ENCODE assay signal across 16 cellular contexts in the genomic region with DNA sequence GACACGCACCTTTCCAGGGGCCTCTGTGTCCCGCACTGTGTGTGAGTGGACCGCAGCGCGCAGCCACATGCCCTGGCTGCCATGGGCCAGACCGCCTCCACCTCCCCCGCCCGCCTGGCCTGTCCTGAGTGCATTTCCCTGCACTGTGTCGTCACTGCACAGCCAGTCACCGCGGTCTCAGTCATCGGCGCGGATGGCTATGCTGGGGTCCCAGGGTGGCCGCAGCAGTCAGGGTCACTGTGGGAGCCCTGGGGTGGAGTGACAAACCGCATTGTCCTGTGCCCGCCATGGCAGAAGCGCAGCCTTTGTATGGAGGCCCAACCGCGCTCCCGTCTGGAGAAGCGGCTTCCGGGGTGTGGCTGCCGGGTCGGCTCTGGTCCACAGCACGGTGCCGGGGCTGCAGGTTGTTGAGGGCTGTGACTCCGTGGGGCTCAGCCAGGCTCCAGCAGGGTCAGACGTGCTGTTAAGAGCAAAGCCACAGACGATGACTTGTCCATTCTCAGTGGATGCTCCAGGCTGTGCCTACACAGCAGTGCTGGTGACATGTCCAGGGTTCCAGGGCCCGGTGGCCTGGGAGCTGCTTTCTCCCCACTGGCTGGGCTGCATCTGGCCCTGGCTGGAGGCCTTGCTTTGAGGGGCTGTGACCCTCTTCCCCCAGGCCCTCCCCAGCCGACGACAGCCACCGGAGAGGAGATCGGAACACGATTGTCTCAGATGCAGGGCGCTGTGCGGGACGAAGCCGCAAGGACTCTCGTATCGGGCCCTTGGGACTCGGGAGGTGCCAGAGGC. TPM values are rescaled to one million over a fixed set of nuclear protein-coding genes. Genes with fewer than 3 reads are reported as not detected.
DNase-seq lines count a peak whose midpoint lies in the region; ATAC-seq, FAIRE-seq and TF ChIP-seq lines count a peak whose summit lies in the region.
"Had no signal": no experiment of that assay in that cellular context is flagged by ENCODE, and none has a peak within 500 bp of the region (broad histone marks: within the 10 kb centered on the region; RNA-seq: fewer than 3 reads in every experiment).

No MANE protein-coding gene starts in this region.

- ATAC-seq in activated CD8-positive, alpha-beta memory T cell treated with anti-CD3 and anti-CD28 coated beads, Interleukin-2, amount 10 ng/mL, durations not matched to agents 7 days and 5 days: peak; percentile 24
- ATAC-seq in RWPE2 (ENCODE audit: low read depth): no peak
- no peak for ATAC-seq in HG03469 (IDR thresholded peaks at IDR 0.05; ENCODE audit: unreplicated experiment)
- ATAC-seq: GM12878 had no signal

- H3K4me1 ChIP-seq in RWPE2 (ENCODE audit: insufficient read depth, poor library complexity, severe bottlenecking) (no peaks in the 10 kb centered on the region), kidney (ENCODE audit: control insufficient read depth in 1 of 2, insufficient read depth in 1 of 2, low read depth in 1 of 2, low read length in 2 of 2) (no peaks in the 10 kb centered on the region), testis (peaks cover 32% of the 10 kb centered on the region)

- H3K27ac Mint-ChIP-seq in activated CD8-positive, alpha-beta memory T cell treated with anti-CD3 and anti-CD28 coated beads, Interleukin-2, amount 10 ng/mL, durations not matched to agents 7 days and 5 days: no peak overlapping the region
- H3K27ac Mint-ChIP-seq: CD8-positive, alpha-beta memory T cell had no signal

- no peaks in the 10 kb centered on the region for H3K27me3 Mint-ChIP-seq in activated CD8-positive, alpha-beta memory T cell treated with anti-CD3 and anti-CD28 coated beads, Interleukin-2, amount 10 ng/mL, durations not matched to agents 7 days and 5 days
- H3K27me3 Mint-ChIP-seq: CD8-positive, alpha-beta memory T cell; IgD-negative memory B cell had no signal

- H3K27me3 ChIP-seq in RWPE2 (ENCODE audit: insufficient read depth, poor library complexity, severe bottlenecking) (no peaks in the 10 kb centered on the region), testis (no peaks in the 10 kb centered on the region)
- H3K27me3 ChIP-seq: BLaER1 had no signal

- TF ChIP-seq CTCF in RWPE2 (IDR thresholded peaks at IDR 0.05; ENCODE audit: poor library complexity, severe bottlenecking) (no peak), kidney (IDR thresholded peaks at IDR 0.05; ENCODE audit: borderline replicate concordance, extremely low read depth, insufficient read depth) (no peak), testis (IDR thresholded peaks at IDR 0.05) (no peak)

- H3K9me3 ChIP-seq in RWPE2 (ENCODE audit: severe bottlenecking) (no peaks in the 10 kb centered on the region), kidney (ENCODE audit: control insufficient read depth in 1 of 2, low read length in 2 of 2) (no peaks in the 10 kb centered on the region), testis (no peaks in the 10 kb centered on the region)
- H3K9me3 ChIP-seq: BLaER1 had no signal

- WGBS in testis, 2 donors: 65 to 75% methylated on average over 14 to 35 of the region's 43 CpGs

- H3K4me1 Mint-ChIP-seq in activated CD8-positive, alpha-beta memory T cell treated with anti-CD3 and anti-CD28 coated beads, Interleukin-2, amount 10 ng/mL, durations not matched to agents 7 days and 5 days: no peaks in the 10 kb centered on the region
- H3K4me1 Mint-ChIP-seq: CD8-positive, alpha-beta memory T cell; IgD-negative memory B cell had no signal

- no peak overlapping the region for H3K4me3 Mint-ChIP-seq in activated CD8-positive, alpha-beta memory T cell treated with anti-CD3 and anti-CD28 coated beads, Interleukin-2, amount 10 ng/mL, durations not matched to agents 7 days and 5 days
- H3K4me3 Mint-ChIP-seq: CD8-positive, alpha-beta memory T cell had no signal

- H3K27ac ChIP-seq in RWPE2 (ENCODE audit: poor library complexity, severe bottlenecking) (no peak overlapping the region), kidney (ENCODE audit: low read depth in 2 of 2, low read length in 2 of 2) (no peak overlapping the region), testis (peak overlapping the region in 1 of 2 donors; percentile 10)
- H3K27ac ChIP-seq: 22Rv1, BLaER1 had no signal

- DNase-seq in activated CD8-positive, alpha-beta memory T cell treated with anti-CD3 and anti-CD28 coated beads, Interleukin-2, amount 10 ng/mL, durations not matched to agents 7 days and 5 days: no peak
- no peak for DNase-seq in activated CD8-positive, alpha-beta memory T cell treated with anti-CD3 and anti-CD28 coated beads for 24 hours
- DNase-seq in RWPE2 (ENCODE audit: low spot score) (peak; percentile 45), kidney (peak; percentile 73), testis (no peak), ureter (ENCODE audit: low spot score) (no peak), activated gamma-delta T cell treated with Interleukin-2 at 50 U/mL for 16 hours (no peak)
- DNase-seq: CD8-positive, alpha-beta memory T cell; DMS53 had no signal

- no peak overlapping the region for H3K9ac ChIP-seq in kidney (ENCODE audit: low read length in 2 of 2)
- H3K9ac ChIP-seq: BLaER1 had no signal

- H3K36me3 Mint-ChIP-seq in activated CD8-positive, alpha-beta memory T cell treated with anti-CD3 and anti-CD28 coated beads, Interleukin-2, amount 10 ng/mL, durations not matched to agents 7 days and 5 days: peaks cover 3% of the 10 kb centered on the region
- H3K36me3 Mint-ChIP-seq: IgD-negative memory B cell had no signal

- no peaks in the 10 kb centered on the region; the same call in 1 of the 2 replicates for H3K36me3 ChIP-seq in RWPE2 (ENCODE audit: low read depth)
- peaks cover 9 to 10% of the 10 kb centered on the region in 2 donors for H3K36me3 ChIP-seq in kidney (ENCODE audit: control insufficient read depth in 1 of 2, insufficient read depth in 2 of 2, low read length in 2 of 2)
- no peaks in the 10 kb centered on the region for H3K36me3 ChIP-seq in testis (ENCODE audit: low read depth, missing control alignments)

- H3K4me3 ChIP-seq in RWPE2 (ENCODE audit: severe bottlenecking) (no peak overlapping the region), kidney (ENCODE audit: low read length in 2 of 2) (no peak overlapping the region), testis (peak overlapping the region; percentile 2 to 12)
- H3K4me3 ChIP-seq: BLaER1, GM12878 had no signal

- TF ChIP-seq POLR2A in testis (IDR thresholded peaks at IDR 0.05): no peak

- intact Hi-C loops in kidney (cut with DNase I) (no loop called here), testis (cut with DNase I; ENCODE audit: low total_unique reads) (no loop called here)

- CTCF ChIA-PET in activated CD8-positive, alpha-beta memory T cell treated with anti-CD3 and anti-CD28 coated beads, Interleukin-2, amount 10 ng/mL, durations not matched to agents 7 days and 5 days (lab: Charles Lee): no interaction called here

- FAIRE-seq in kidney (lab: Jason Lieb, UNC): no peak
- FAIRE-seq: GM12878, GM19239, H54 had no signal

- H3K9me3 Mint-ChIP-seq in activated CD8-positive, alpha-beta memory T cell treated with anti-CD3 and anti-CD28 coated beads, Interleukin-2, amount 10 ng/mL, durations not matched to agents 7 days and 5 days (ENCODE audit: low read depth): no peaks in the 10 kb centered on the region
- H3K9me3 Mint-ChIP-seq: CD8-positive, alpha-beta memory T cell; IgD-negative memory B cell had no signal

RNA-seq across cellular contexts. Expression of gene NDUFS7, which starts 6.3 kb away (rescaled TPM):
- 100 to 1,000 TPM; 124 to 135 TPM for total RNA-seq in activated CD8-positive, alpha-beta memory T cell treated with anti-CD3 and anti-CD28 coated beads, Interleukin-2, amount 10 ng/mL, durations not matched to agents 7 days and 5 days
- total RNA-seq in kidney (85.5 TPM), testis (100 to 1,000 TPM; 170 to 176 TPM), ureter (93.5 TPM)
- polyA plus RNA-seq in kidney (ENCODE audit: insufficient read depth, low read depth, low replicate concordance) (265 TPM), testis (ENCODE audit: insufficient read depth, low read depth, low replicate concordance) (172 TPM)

RNA-seq across cellular contexts. Expression of gene GAMT, which starts 24.0 kb away (rescaled TPM):
- total RNA-seq in activated CD8-positive, alpha-beta memory T cell treated with anti-CD3 and anti-CD28 coated beads, Interleukin-2, amount 10 ng/mL, durations not matched to agents 7 days and 5 days: 10 to 100 TPM; 19.3 to 20.4 TPM
- total RNA-seq in kidney (16.3 TPM), testis (100 to 1,000 TPM; 144 to 191 TPM), ureter (9.3 TPM)
- polyA plus RNA-seq in kidney (ENCODE audit: insufficient read depth, low read depth, low replicate concordance) (209 TPM), testis (ENCODE audit: insufficient read depth, low read depth, low replicate concordance) (92.2 TPM)

RNA-seq across cellular contexts. Expression of gene DAZAP1, which starts 30.0 kb away (rescaled TPM):
- total RNA-seq in activated CD8-positive, alpha-beta memory T cell treated with anti-CD3 and anti-CD28 coated beads, Interleukin-2, amount 10 ng/mL, durations not matched to agents 7 days and 5 days: 100 to 1,000 TPM; 275 to 283 TPM
- 98.5 TPM for total RNA-seq in kidney
- polyA plus RNA-seq in kidney (ENCODE audit: insufficient read depth, low read depth, low replicate concordance): 47.7 TPM
- 10 to 100 TPM; 97.9 to 99.6 TPM for total RNA-seq in testis
- polyA plus RNA-seq in testis (ENCODE audit: insufficient read depth, low read depth, low replicate concordance): 215 TPM
- 137 TPM for total RNA-seq in ureter

Comparison
In these comparisons a context has a peak if more than half of its experiments do, and no peak if none do; other contexts are left out.
1. DNase-seq: peak in RWPE2 (single experiment) and kidney (single experiment); none in activated CD8-positive, alpha-beta memory T cell treated with anti-CD3 and anti-CD28 coated beads, Interleukin-2, amount 10 ng/mL, durations not matched to agents 7 days and 5 days (single experiment), activated CD8-positive, alpha-beta memory T cell treated with anti-CD3 and anti-CD28 coated beads for 24 hours (single experiment), testis (single experiment), ureter (single experiment) and activated gamma-delta T cell treated with Interleukin-2 at 50 U/mL for 16 hours (single experiment).
2. H3K4me3 ChIP-seq: peak in testis (2 of 2); none in RWPE2 (single experiment) and kidney (0 of 2).